ENCODE assay signal across 12 cellular contexts in genomic region chr7:100489121-100489520, GRCh38. TPM values are rescaled to one million over a fixed set of nuclear protein-coding genes. Genes with fewer than 3 reads are reported as not detected.
DNase-seq lines count a peak whose midpoint lies in the region; ATAC-seq, FAIRE-seq and TF ChIP-seq lines count a peak whose summit lies in the region.
"Had no signal": no experiment of that assay in that cellular context is flagged by ENCODE, and none has a peak within 500 bp of the region (broad histone marks: within the 10 kb centered on the region; RNA-seq: fewer than 3 reads in every experiment).

No MANE protein-coding gene starts in this region.

- peaks cover 0 to 2% of the 10 kb centered on the region in 2 donors for H3K27me3 ChIP-seq in small intestine (ENCODE audit: control insufficient read depth in 2 of 2, insufficient read depth in 2 of 2, low read length in 2 of 2)

- H3K4me3 Mint-ChIP-seq in T-helper 17 cell (no peak overlapping the region), type B pancreatic cell (no peak overlapping the region)
- H3K4me3 Mint-ChIP-seq in activated naive CD8-positive, alpha-beta T cell treated with anti-CD3 and anti-CD28 coated beads for 36 hours = no peak overlapping the region

- H3K4me1 ChIP-seq in small intestine (ENCODE audit: control insufficient read depth in 2 of 2, insufficient read depth in 1 of 2, low read depth in 1 of 2, low read length in 1 of 2) = peaks cover 0 to 2% of the 10 kb centered on the region in 2 donors

- H3K27me3 Mint-ChIP-seq in T-helper 17 cell (no peaks in the 10 kb centered on the region), type B pancreatic cell (no peaks in the 10 kb centered on the region)
- H3K27me3 Mint-ChIP-seq in activated naive CD8-positive, alpha-beta T cell treated with anti-CD3 and anti-CD28 coated beads for 36 hours = no peaks in the 10 kb centered on the region

- H3K9me3 Mint-ChIP-seq in type B pancreatic cell = no peaks in the 10 kb centered on the region
- H3K9me3 Mint-ChIP-seq in activated naive CD8-positive, alpha-beta T cell treated with anti-CD3 and anti-CD28 coated beads for 36 hours = no peaks in the 10 kb centered on the region
- H3K9me3 Mint-ChIP-seq: IgD-negative memory B cell had no signal

- DNase-seq in NCI-H2227 (lab: John Stamatoyannopoulos, UW; ENCODE audit: unreplicated experiment) (peak; percentile 38), NCI-H2227 treated with DMSO at 0.1 percent for 48 hours (lab: John Stamatoyannopoulos, UW) (no peak), T-helper 17 cell (no peak), islet precursor cell (peak; percentile 35), type B pancreatic cell (ENCODE audit: extremely low spot score, unreplicated experiment) (no peak), small intestine (no peak)
- no peak for DNase-seq in stimulated activated CD8-positive, alpha-beta memory T cell treated with anti-CD3 and anti-CD28 coated beads, Interleukin-4, amount 100 ng/mL, for 48 hours
- DNase-seq in activated naive CD8-positive, alpha-beta T cell treated with anti-CD3 and anti-CD28 coated beads for 36 hours = no peak

- no peak for ATAC-seq in T-helper 17 cell

- TF ChIP-seq CTCF in type B pancreatic cell (conservative IDR thresholded peaks at IDR 0.05) = no peak

- no peak overlapping the region for H3K4me3 ChIP-seq in small intestine (ENCODE audit: low read depth in 1 of 2, low read length in 2 of 2)
- H3K4me3 ChIP-seq: GM12878 had no signal

- H3K27ac ChIP-seq in small intestine (ENCODE audit: low read depth in 1 of 2, low read length in 1 of 2) = no peak overlapping the region
- H3K27ac ChIP-seq: 22Rv1 had no signal

- no peak for FAIRE-seq in small intestine (lab: Jason Lieb, UNC)
- FAIRE-seq: RCC 7860 had no signal

- H3K9me3 ChIP-seq in T-helper 17 cell (ENCODE audit: control insufficient read depth, low read length, poor library complexity, severe bottlenecking) (no peaks in the 10 kb centered on the region), small intestine (ENCODE audit: control insufficient read depth, low read depth) (no peaks in the 10 kb centered on the region)

- H3K36me3 ChIP-seq in small intestine (ENCODE audit: control insufficient read depth in 2 of 2, insufficient read depth in 2 of 2, low read length in 2 of 2) = no peaks in the 10 kb centered on the region

- H3K36me3 Mint-ChIP-seq in T-helper 17 cell (ENCODE audit: low read depth) (no peaks in the 10 kb centered on the region), type B pancreatic cell (no peaks in the 10 kb centered on the region)
- no peaks in the 10 kb centered on the region for H3K36me3 Mint-ChIP-seq in activated naive CD8-positive, alpha-beta T cell treated with anti-CD3 and anti-CD28 coated beads for 36 hours
- H3K36me3 Mint-ChIP-seq: IgD-negative memory B cell had no signal

- WGBS in small intestine, 3 donors = 84 to 92% (median 87%) methylated on average over 6 to 10 of the region's 10 CpGs

- H3K4me1 Mint-ChIP-seq in T-helper 17 cell = peaks cover 23% of the 10 kb centered on the region
- peaks cover 26% of the 10 kb centered on the region for H3K4me1 Mint-ChIP-seq in type B pancreatic cell (ENCODE audit: unreplicated experiment)
- peaks cover 10% of the 10 kb centered on the region for H3K4me1 Mint-ChIP-seq in activated naive CD8-positive, alpha-beta T cell treated with anti-CD3 and anti-CD28 coated beads for 36 hours

- peak overlapping the region; percentile 83 for H3K27ac Mint-ChIP-seq in T-helper 17 cell
- peak overlapping the region; percentile 58 for H3K27ac Mint-ChIP-seq in type B pancreatic cell
- H3K27ac Mint-ChIP-seq in activated naive CD8-positive, alpha-beta T cell treated with anti-CD3 and anti-CD28 coated beads for 36 hours = no peak overlapping the region

RNA-seq across cellular contexts. Expression of gene NYAP1, which starts 5.4 kb away (rescaled TPM):
- 1 to 10 TPM; 1.3 TPM for total RNA-seq in T-helper 17 cell
- total RNA-seq in type B pancreatic cell (ENCODE audit: low replicate concordance) = 2.1 and 6.3 TPM in 2 replicates
- 1 to 10 TPM in 1 of 3 donors, not detected in 2; 2.3 TPM for polyA plus RNA-seq in small intestine
- total RNA-seq in activated naive CD8-positive, alpha-beta T cell treated with anti-CD3 and anti-CD28 coated beads for 36 hours = under 1 TPM; 0.29 to 0.34 TPM
- polyA plus RNA-seq: IgD-negative memory B cell had no signal

RNA-seq across cellular contexts. Expression of gene TSC22D4, which starts 10.1 kb away (rescaled TPM):
- total RNA-seq in T-helper 17 cell (100 to 1,000 TPM in 1 of 2 donors, 10 to 100 TPM in 1; 94.7 to 104 TPM), type B pancreatic cell (ENCODE audit: low replicate concordance) (45.3 and 57.6 TPM in 2 replicates)
- polyA plus RNA-seq in small intestine = 10 to 100 TPM; 31.7 to 53.2 (median 45.9) TPM
- 10 to 100 TPM; 81.4 to 83.7 TPM for total RNA-seq in activated naive CD8-positive, alpha-beta T cell treated with anti-CD3 and anti-CD28 coated beads for 36 hours

RNA-seq across cellular contexts. Expression of gene SPACDR, which starts 25.1 kb away (rescaled TPM):
- total RNA-seq in T-helper 17 cell (1 to 10 TPM; 1.4 to 1.7 TPM), type B pancreatic cell (ENCODE audit: low replicate concordance) (1.4 and 2.8 TPM in 2 replicates)
- under 1 TPM in 2 of 3 donors, not detected in 1; 0.43 to 0.89 TPM for polyA plus RNA-seq in small intestine
- total RNA-seq in activated naive CD8-positive, alpha-beta T cell treated with anti-CD3 and anti-CD28 coated beads for 36 hours = 1 to 10 TPM; 1.0 to 1.5 TPM

RNA-seq across cellular contexts. Expression of gene AGFG2, which starts 49.9 kb away (rescaled TPM):
- total RNA-seq in T-helper 17 cell = 10 to 100 TPM; 33.1 to 45.9 TPM
- total RNA-seq in type B pancreatic cell (ENCODE audit: low replicate concordance) = 16.3 and 21.0 TPM in 2 replicates
- 10 to 100 TPM in 2 of 3 donors, 1 to 10 TPM in 1; 9.5 to 23.9 (median 11.0) TPM for polyA plus RNA-seq in small intestine
- 10 to 100 TPM; 52.4 to 55.4 TPM for total RNA-seq in activated naive CD8-positive, alpha-beta T cell treated with anti-CD3 and anti-CD28 coated beads for 36 hours

RNA-seq across cellular contexts. Expression of gene PPP1R35, which starts 52.8 kb away (rescaled TPM):
- total RNA-seq in T-helper 17 cell = 10 to 100 TPM; 45.2 to 48.1 TPM
- total RNA-seq in type B pancreatic cell (ENCODE audit: low replicate concordance) = 31.4 and 33.8 TPM in 2 replicates
- polyA plus RNA-seq in small intestine = 10 to 100 TPM; 37.9 to 62.8 (median 55.7) TPM
- total RNA-seq in activated naive CD8-positive, alpha-beta T cell treated with anti-CD3 and anti-CD28 coated beads for 36 hours = 10 to 100 TPM; 45.7 to 46.4 TPM

Comparison
In these comparisons a context has a peak if more than half of its experiments do, and no peak if none do; other contexts are left out.
1. DNase-seq: peak in NCI-H2227 (single experiment) and islet precursor cell (single experiment); none in NCI-H2227 treated with DMSO at 0.1 percent for 48 hours (single experiment), T-helper 17 cell (0 of 3), type B pancreatic cell (single experiment), stimulated activated CD8-positive, alpha-beta memory T cell treated with anti-CD3 and anti-CD28 coated beads, Interleukin-4, amount 100 ng/mL, for 48 hours (single experiment), small intestine (single experiment) and activated naive CD8-positive, alpha-beta T cell treated with anti-CD3 and anti-CD28 coated beads for 36 hours (single experiment).